Comparison of ENCODE assay signal across 1 cellular context in the genomic region with DNA sequence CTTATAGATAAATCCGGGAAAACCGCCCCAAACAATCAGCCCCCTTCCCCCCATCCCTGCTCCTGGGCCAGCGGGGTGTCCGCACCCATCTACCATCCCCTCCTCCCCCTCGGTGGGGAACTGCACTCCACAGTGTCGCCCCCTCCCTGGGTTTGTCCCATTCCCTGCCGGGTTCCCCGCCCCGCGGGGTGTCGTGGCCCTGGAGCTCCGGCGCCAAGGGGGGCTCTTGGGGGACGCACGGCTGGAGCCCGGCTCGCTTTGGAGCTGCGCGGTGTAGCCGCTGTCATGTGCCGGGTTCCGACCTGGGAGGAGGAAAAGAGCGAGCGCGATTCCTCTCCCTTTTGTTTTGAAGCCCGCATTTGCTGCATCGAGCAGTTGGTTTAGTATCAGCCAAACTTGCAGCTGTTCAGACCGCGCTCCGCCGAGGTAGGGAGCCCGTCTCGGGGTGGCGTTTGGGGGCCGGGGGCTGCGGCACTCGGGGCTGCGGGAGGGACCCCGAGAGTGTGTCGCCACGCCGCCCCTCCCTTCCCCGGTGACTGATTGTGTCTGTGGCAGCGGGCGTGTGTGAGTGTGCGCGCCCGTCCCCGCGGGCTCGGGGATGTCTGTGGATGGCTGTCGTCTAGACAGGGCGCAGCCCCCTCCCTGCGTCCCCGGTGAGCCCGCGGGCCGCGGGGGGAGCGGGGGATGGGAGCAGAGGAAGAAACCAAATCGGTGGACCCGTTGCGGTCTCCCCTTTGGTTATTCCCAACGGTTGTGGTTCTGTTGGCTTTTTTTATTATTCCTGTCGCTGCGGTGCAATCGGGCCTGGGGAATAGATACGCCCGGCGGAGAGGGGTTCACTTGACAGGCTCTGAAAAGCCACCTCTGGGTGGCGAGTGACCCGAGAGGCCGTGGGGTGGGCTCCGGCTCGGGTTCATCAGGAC.
TF ChIP-seq lines count a peak whose summit lies in the region.

No MANE protein-coding gene starts in this region.

TF ChIP-seq in GM23338, 12 proteins besides CTCF, POLR2A, EP300 and RAD21 (continued from another document):
- no peak for TF ChIP-seq EZH2phosphoT487 (IDR thresholded peaks at IDR 0.05; ENCODE audit: unreplicated experiment)
